ENCODE assay signal across 9 cellular contexts in genomic region chr20:20710443-20710842, GRCh38. TPM values are rescaled to one million over a fixed set of nuclear protein-coding genes. Genes with fewer than 3 reads are reported as not detected.
DNase-seq lines count a peak whose midpoint lies in the region; ATAC-seq, FAIRE-seq and TF ChIP-seq lines count a peak whose summit lies in the region.
"Had no signal": no experiment of that assay in that cellular context is flagged by ENCODE, and none has a peak within 500 bp of the region (broad histone marks: within the 10 kb centered on the region; RNA-seq: fewer than 3 reads in every experiment).

No MANE protein-coding gene starts in this region.

- H3K27me3 Mint-ChIP-seq in GM23338 (ENCODE audit: insufficient read depth, low read depth, poor library complexity) = peaks cover 3% of the 10 kb centered on the region
- no peaks in the 10 kb centered on the region for H3K27me3 Mint-ChIP-seq in naive thymus-derived CD4-positive, alpha-beta T cell

- DNase-seq in A673 (ENCODE audit: low spot score) (no peak), GM23338 (ENCODE audit: low spot score) (no peak), bronchial epithelial cell (ENCODE audit: low read depth) (no peak), NCI-H146 treated with DMSO at 0.1 percent for 48 hours (lab: John Stamatoyannopoulos, UW; ENCODE audit: unreplicated experiment) (no peak), HPDE6-E6E7 (ENCODE audit: extremely low spot score) (no peak)
- DNase-seq in naive thymus-derived CD4-positive, alpha-beta T cell = no peak
- DNase-seq: NCI-H345 had no signal

- peak overlapping the region; percentile 82 for H3K4me3 ChIP-seq in A673 (ENCODE audit: low read depth, low read length, poor library complexity, severe bottlenecking)
- peak overlapping the region; percentile 76; the same call in 1 of the 2 replicates for H3K4me3 ChIP-seq in GM23338
- H3K4me3 ChIP-seq in bronchial epithelial cell (ENCODE audit: low read depth, low read length) = peak overlapping the region; percentile 15
- peak overlapping the region; percentile 97 for H3K4me3 ChIP-seq in naive thymus-derived CD4-positive, alpha-beta T cell (ENCODE audit: low read length)

- H3K27me3 ChIP-seq in A673 (replicated peaks; ENCODE audit: insufficient read depth, low read depth, low read length, poor library complexity) = no peaks in the 10 kb centered on the region
- H3K27me3 ChIP-seq in GM23338 (ENCODE audit: insufficient read depth) = no peaks in the 10 kb centered on the region
- H3K27me3 ChIP-seq in bronchial epithelial cell (ENCODE audit: control insufficient read depth, insufficient read depth, low read length) = no peaks in the 10 kb centered on the region
- H3K27me3 ChIP-seq in naive thymus-derived CD4-positive, alpha-beta T cell (ENCODE audit: control insufficient read depth in 2 of 2, insufficient read depth in 2 of 2, low read length in 2 of 2) = no peaks in the 10 kb centered on the region

- H3F3A ChIP-seq in GM23338 (replicated peaks; ENCODE audit: low read depth) = no peaks in the 10 kb centered on the region

- CTCF ChIA-PET in A673 (lab: Charles Lee) = no interaction called here
- CTCF ChIA-PET in naive thymus-derived CD4-positive, alpha-beta T cell (lab: Charles Lee) = no interaction called here

- no peaks in the 10 kb centered on the region for H3K9me3 ChIP-seq in A673 (ENCODE audit: low read depth, low read length, poor library complexity, severe bottlenecking)
- H3K9me3 ChIP-seq in naive thymus-derived CD4-positive, alpha-beta T cell (ENCODE audit: control insufficient read depth in 2 of 3, low read length in 3 of 3) = no peaks in the 10 kb centered on the region

- H3K4me1 ChIP-seq in A673 (ENCODE audit: insufficient read depth, low read length, poor library complexity, severe bottlenecking) (peaks cover 18% of the 10 kb centered on the region), GM23338 (ENCODE audit: insufficient read depth) (peaks cover 9% of the 10 kb centered on the region)
- peaks cover 9% of the 10 kb centered on the region in 2 donors for H3K4me1 ChIP-seq in naive thymus-derived CD4-positive, alpha-beta T cell (ENCODE audit: control insufficient read depth in 2 of 2, insufficient read depth in 2 of 2, low read length in 2 of 2)

- no peaks in the 10 kb centered on the region; the same call in 2 of the 3 replicates for H3K9me3 Mint-ChIP-seq in GM23338
- peaks cover 0 to 1% (median 0%) of the 10 kb centered on the region in 11 donors for H3K9me3 Mint-ChIP-seq in naive thymus-derived CD4-positive, alpha-beta T cell

- H3K9me2 ChIP-seq in GM23338 (ENCODE audit: insufficient read depth) = no peaks in the 10 kb centered on the region

- H3K27ac Mint-ChIP-seq in GM23338 = no peak overlapping the region
- peak overlapping the region; percentile 84 to 97 (median 93) for H3K27ac Mint-ChIP-seq in naive thymus-derived CD4-positive, alpha-beta T cell

- H3K4me3 Mint-ChIP-seq in GM23338 = peak overlapping the region; percentile 75; the same call in 1 of the 3 replicates
- H3K4me3 Mint-ChIP-seq in naive thymus-derived CD4-positive, alpha-beta T cell = peak overlapping the region; percentile 89 to 98 (median 96)

- H3K36me3 Mint-ChIP-seq in GM23338 (ENCODE audit: low read depth) = no peaks in the 10 kb centered on the region
- H3K36me3 Mint-ChIP-seq in naive thymus-derived CD4-positive, alpha-beta T cell = peaks cover 0 to 18% (median 8%) of the 10 kb centered on the region in 5 donors

- ATAC-seq in GM23338 = no peak
- no peak for ATAC-seq in naive thymus-derived CD4-positive, alpha-beta T cell
- ATAC-seq in HG03095 (IDR thresholded peaks at IDR 0.05; ENCODE audit: unreplicated experiment) = no peak
- no peak for ATAC-seq in GM21390 (IDR thresholded peaks at IDR 0.05; ENCODE audit: unreplicated experiment)

- peak overlapping the region; percentile 89; the same call in 1 of the 2 replicates for H3K4me2 ChIP-seq in GM23338

- no peak overlapping the region for H2AFZ ChIP-seq in GM23338

- H4K20me1 ChIP-seq in GM23338 (replicated peaks; ENCODE audit: insufficient read depth) = peaks cover 11% of the 10 kb centered on the region; the same call in 1 of the 2 replicates

- intact Hi-C loops in A673 (cut with micrococcal nuclease; ENCODE audit: unreplicated experiment) = no loop called here
- intact Hi-C loops in naive thymus-derived CD4-positive, alpha-beta T cell (cut with micrococcal nuclease) = loop anchor here (2.0 to 10.0 kb wide), 6 partner anchors 33 to 1916 kb away; partner anchors contain the start of gene XRN2 (in 1 of the 2)

- no peak for FAIRE-seq in bronchial epithelial cell (lab: Jason Lieb, UNC)

- peaks cover 64% of the 10 kb centered on the region for H3K79me2 ChIP-seq in GM23338 (replicated peaks; ENCODE audit: insufficient read depth)

- no peaks in the 10 kb centered on the region for H3K36me3 ChIP-seq in A673 (ENCODE audit: insufficient read depth, low read length, poor library complexity, severe bottlenecking)
- H3K36me3 ChIP-seq in GM23338 (ENCODE audit: insufficient read depth) = no peaks in the 10 kb centered on the region
- no peaks in the 10 kb centered on the region for H3K36me3 ChIP-seq in bronchial epithelial cell (ENCODE audit: control insufficient read depth, insufficient read depth, low read length)
- peaks cover 0 to 4% (median 0%) of the 10 kb centered on the region in 3 experiments for H3K36me3 ChIP-seq in naive thymus-derived CD4-positive, alpha-beta T cell (ENCODE audit: control insufficient read depth in 2 of 3, insufficient read depth in 3 of 3, low read length in 3 of 3)

- TF ChIP-seq CTCF in A673 (conservative IDR thresholded peaks at IDR 0.05; ENCODE audit: low read depth, low read length) (no peak), GM23338 (conservative IDR thresholded peaks at IDR 0.05; ENCODE audit: low read depth in 2 of 2) (no peak), bronchial epithelial cell (IDR thresholded peaks at IDR 0.05; ENCODE audit: insufficient read depth, low read length, severe bottlenecking) (no peak)

- POLR2A ChIA-PET in A673 (lab: Charles Lee; ENCODE audit: low non-redundant PET) = no interaction called here
- POLR2A ChIA-PET in naive thymus-derived CD4-positive, alpha-beta T cell (lab: Charles Lee) = interaction anchor here (0.5 kb wide), 1 partner anchor 852 kb away, joined by 3 read pairs; no protein-coding TSS in a partner anchor

- no peak overlapping the region for H3K27ac ChIP-seq in A673 (ENCODE audit: low read depth, low read length, poor library complexity, severe bottlenecking)
- no peak overlapping the region for H3K27ac ChIP-seq in GM23338 (ENCODE audit: low read depth)
- peak overlapping the region; percentile 91 for H3K27ac ChIP-seq in naive thymus-derived CD4-positive, alpha-beta T cell (ENCODE audit: low read depth, low read length)

- H3K4me1 Mint-ChIP-seq in GM23338 = peaks cover 17% of the 10 kb centered on the region
- H3K4me1 Mint-ChIP-seq in naive thymus-derived CD4-positive, alpha-beta T cell = peaks cover 34 to 57% (median 42%) of the 10 kb centered on the region in 7 donors

- no TSS peak for BruUV-seq in A673 (replicated peaks; lab: Mats Ljungman, UMichigan)

TF ChIP-seq in GM23338, 12 proteins besides CTCF, POLR2A, EP300 and RAD21 (continues in another document):
- TF ChIP-seq STAT1 (IDR thresholded peaks at IDR 0.05; ENCODE audit: unreplicated experiment) (no peak), EZH2 (IDR thresholded peaks at IDR 0.05; ENCODE audit: low read depth, unreplicated experiment) (no peak), EZH2phosphoT487 (IDR thresholded peaks at IDR 0.05; ENCODE audit: unreplicated experiment) (no peak), REST (IDR thresholded peaks at IDR 0.05; ENCODE audit: unreplicated experiment) (no peak), ETS1 (IDR thresholded peaks at IDR 0.05) (no peak), CREB1 (CRISPR knock-in tag; IDR thresholded peaks at IDR 0.05; ENCODE audit: low read depth) (no peak), POLR2AphosphoS5 (IDR thresholded peaks at IDR 0.05; ENCODE audit: low read depth) (no peak)

RNA-seq across cellular contexts. Expression of gene RALGAPA2, which starts 2.0 kb away (rescaled TPM):
- total RNA-seq in A673 (2021) (30.0 and 32.4 TPM in 2 replicates), bronchial epithelial cell (8.7 and 12.2 TPM in 2 replicates)
- 35.3 and 43.4 TPM in 2 replicates for total RNA-seq in GM23338 (2014; rRNA removed; shearing (Covaris generic))
- 7.8 and 13.1 TPM in 2 replicates for polyA plus RNA-seq in GM23338 (2016; fragmentation: Nextera tagmentation; extraction: Ambion mirVana)
- total RNA-seq in naive thymus-derived CD4-positive, alpha-beta T cell = 10 to 100 TPM; 27.5 to 45.4 (median 35.1) TPM
- 1 to 10 TPM; 6.7 to 9.1 TPM for polyA plus RNA-seq in naive thymus-derived CD4-positive, alpha-beta T cell

Comparison
In these comparisons a context has a peak if more than half of its experiments do, and no peak if none do; other contexts are left out.
1. H3K4me3 ChIP-seq: peak in every context shown above with its lines; median percentile 97 in naive thymus-derived CD4-positive, alpha-beta T cell; 82 in A673; 76 in GM23338; 15 in bronchial epithelial cell.